In genomic region chr10:119383174-119383856, GRCh38 we compare ENCODE assay signal across 16 cellular contexts.
A peak's percentile ranks its signal among the peaks of the same experiment; 100 is the strongest.
DNase-seq lines count a peak whose midpoint lies in the region; ATAC-seq and TF ChIP-seq lines count a peak whose summit lies in the region.
"Had no signal": no experiment of that assay in that cellular context is flagged by ENCODE, and none has a peak within 500 bp of the region (broad histone marks: within the 10 kb centered on the region; RNA-seq: fewer than 3 reads in every experiment).

No MANE protein-coding gene starts in this region.

- POLR2A ChIA-PET in activated CD4-positive, alpha-beta memory T cell treated with anti-CD3 and anti-CD28 coated beads, Interleukin-2, amount 10 ng/mL, durations not matched to agents 7 days and 5 days (lab: Charles Lee): interaction anchor here (1.0 to 1.1 kb wide), 2 partner anchors 76 to 176 kb away, joined by 3 to 4 read pairs; partner anchors contain the start of gene GRK5
- POLR2A ChIA-PET in activated CD4-positive, alpha-beta memory T cell treated with anti-CD3 and anti-CD28 coated beads for 36 hours (lab: Charles Lee): no interaction called here
- POLR2A ChIA-PET in IMR-90 (lab: Charles Lee; ENCODE audit: unreplicated experiment): no interaction called here

- peak overlapping the region; percentile 13; the same call in 1 of the 2 replicates for H2AK5ac ChIP-seq in IMR-90 (ENCODE audit: low read depth, low read length)

- H2BK15ac ChIP-seq in IMR-90 (ENCODE audit: low read depth, low read length): no peak overlapping the region

- no peak overlapping the region for H3K56ac ChIP-seq in IMR-90 (ENCODE audit: extremely low read depth, insufficient read depth, low read length)

- H3K4me1 Mint-ChIP-seq in activated CD4-positive, alpha-beta memory T cell treated with anti-CD3 and anti-CD28 coated beads, Interleukin-2, amount 10 ng/mL, durations not matched to agents 7 days and 5 days: peaks cover 19% of the 10 kb centered on the region
- H3K4me1 Mint-ChIP-seq in activated CD4-positive, alpha-beta memory T cell treated with anti-CD3 and anti-CD28 coated beads for 36 hours (ENCODE audit: low read depth): peaks cover 12% of the 10 kb centered on the region

- H3K36me3 Mint-ChIP-seq in activated CD4-positive, alpha-beta memory T cell treated with anti-CD3 and anti-CD28 coated beads, Interleukin-2, amount 10 ng/mL, durations not matched to agents 7 days and 5 days (ENCODE audit: low read depth): peaks cover 61% of the 10 kb centered on the region
- peaks cover 14% of the 10 kb centered on the region for H3K36me3 Mint-ChIP-seq in activated CD4-positive, alpha-beta memory T cell treated with anti-CD3 and anti-CD28 coated beads for 36 hours

- no peak overlapping the region for H4K5ac ChIP-seq in IMR-90 (ENCODE audit: low read depth, low read length)

- no peak overlapping the region for H3K18ac ChIP-seq in IMR-90 (ENCODE audit: low read depth, low read length)

- H3K4ac ChIP-seq in IMR-90 (ENCODE audit: low read depth, low read length): 0 out of 2 replicates have a peak overlapping the region, but pooled peaks have one; percentile 27

- no peak overlapping the region for H3K14ac ChIP-seq in IMR-90 (replicated peaks; ENCODE audit: low read depth, low read length)

- no peak for TF ChIP-seq RAD21 in IMR-90 (IDR thresholded peaks at IDR 0.05; ENCODE audit: low read length)

- no peaks in the 10 kb centered on the region for H3K27me3 Mint-ChIP-seq in activated CD4-positive, alpha-beta memory T cell treated with anti-CD3 and anti-CD28 coated beads, Interleukin-2, amount 10 ng/mL, durations not matched to agents 7 days and 5 days
- no peaks in the 10 kb centered on the region for H3K27me3 Mint-ChIP-seq in activated CD4-positive, alpha-beta memory T cell treated with anti-CD3 and anti-CD28 coated beads for 36 hours
- H3K27me3 Mint-ChIP-seq: progenitor cell of endocrine pancreas; stimulated activated naive CD8-positive, alpha-beta T cell treated with anti-CD3 and anti-CD28 coated beads, Interleukin-15, Interleukin-2, amounts not matched to agents 100 ng/mL and 50 ng/mL, for 24 hours had no signal

- H3K4me3 Mint-ChIP-seq in activated CD4-positive, alpha-beta memory T cell treated with anti-CD3 and anti-CD28 coated beads, Interleukin-2, amount 10 ng/mL, durations not matched to agents 7 days and 5 days: no peak overlapping the region
- H3K4me3 Mint-ChIP-seq in activated CD4-positive, alpha-beta memory T cell treated with anti-CD3 and anti-CD28 coated beads for 36 hours: no peak overlapping the region
- H3K4me3 Mint-ChIP-seq: stimulated activated naive CD8-positive, alpha-beta T cell treated with anti-CD3 and anti-CD28 coated beads, Interleukin-15, Interleukin-2, amounts not matched to agents 100 ng/mL and 50 ng/mL, for 24 hours had no signal

- peaks cover 25% of the 10 kb centered on the region for H4K20me1 ChIP-seq in IMR-90 (ENCODE audit: insufficient read depth, low read length)

- H3K4me3 ChIP-seq in IMR-90 (ENCODE audit: insufficient read depth, low read depth, low read length): no peak overlapping the region

- no peaks in the 10 kb centered on the region for H3K9me3 ChIP-seq in IMR-90 (ENCODE audit: control insufficient read depth, insufficient read depth, low read length)
- H3K9me3 ChIP-seq: Caco-2, SK-N-SH had no signal

- TF ChIP-seq POLR2A in IMR-90 (IDR thresholded peaks at IDR 0.05; ENCODE audit: low read depth, low read length): no peak

- H2BK20ac ChIP-seq in IMR-90 (ENCODE audit: low read depth, low read length): no peak overlapping the region

- no peak for TF ChIP-seq CTCF in IMR-90 (conservative IDR thresholded peaks at IDR 0.05; ENCODE audit: low read depth, low read length)

- H3K27ac Mint-ChIP-seq in activated CD4-positive, alpha-beta memory T cell treated with anti-CD3 and anti-CD28 coated beads, Interleukin-2, amount 10 ng/mL, durations not matched to agents 7 days and 5 days: peak overlapping the region; percentile 72
- H3K27ac Mint-ChIP-seq in activated CD4-positive, alpha-beta memory T cell treated with anti-CD3 and anti-CD28 coated beads for 36 hours: no peak overlapping the region
- H3K27ac Mint-ChIP-seq: progenitor cell of endocrine pancreas; stimulated activated naive CD8-positive, alpha-beta T cell treated with anti-CD3 and anti-CD28 coated beads, Interleukin-15, Interleukin-2, amounts not matched to agents 100 ng/mL and 50 ng/mL, for 24 hours had no signal

- dilution Hi-C loops in IMR-90 (cut with HindIII; ENCODE audit: low sequenced_read_pairs, unreplicated experiment): no loop called here

- H2AK9ac ChIP-seq in IMR-90 (replicated peaks; ENCODE audit: low read depth, low read length, poor library complexity): no peak overlapping the region

- H3K9ac ChIP-seq in IMR-90 (ENCODE audit: low read depth, low read length): no peak overlapping the region
- H3K9ac ChIP-seq: SK-N-SH had no signal

- no TSS peak for BruUV-seq in IMR-90 (replicated peaks; lab: Mats Ljungman, UMichigan)

- no peak overlapping the region for H2AFZ ChIP-seq in IMR-90 (replicated peaks; ENCODE audit: low read length, poor library complexity)

- in situ Hi-C loops in IMR-90 (cut with MboI; ENCODE audit: low sequenced_read_pairs): no loop called here

- peaks cover 2% of the 10 kb centered on the region; the same call in 1 of the 2 replicates for H3K4me1 ChIP-seq in IMR-90 (ENCODE audit: control insufficient read depth, insufficient read depth, low read length)
- H3K4me1 ChIP-seq: Caco-2 had no signal

- H3K9me1 ChIP-seq in IMR-90 (ENCODE audit: insufficient read depth, low read length): peaks cover 25% of the 10 kb centered on the region

- no peak overlapping the region for H2BK5ac ChIP-seq in IMR-90 (ENCODE audit: low read depth, low read length, poor library complexity, severe bottlenecking)

- no peak overlapping the region for H4K8ac ChIP-seq in IMR-90 (ENCODE audit: low read depth in 2 of 2, low read length in 2 of 2)

- H4K91ac ChIP-seq in IMR-90 (ENCODE audit: insufficient read depth, low read depth, low read length): no peak overlapping the region

- DNase-seq in activated CD4-positive, alpha-beta memory T cell treated with anti-CD3 and anti-CD28 coated beads, Interleukin-2, amount 10 ng/mL, durations not matched to agents 7 days and 5 days: no peak
- no peak for DNase-seq in activated CD4-positive, alpha-beta memory T cell treated with anti-CD3 and anti-CD28 coated beads for 36 hours
- DNase-seq in IMR-90: no peak
- DNase-seq in RPMI7951 (ENCODE audit: low read depth): peak; percentile 60
- DNase-seq in myocyte (ENCODE audit: low read depth): peak; percentile 28
- DNase-seq in activated CD4-positive, CD25-positive, alpha-beta regulatory T cell treated with anti-CD3 and anti-CD28 coated beads, Interleukin-2, amount 50 U/mL, for 72 hours: no peak
- DNase-seq in inferior parietal cortex (ENCODE audit: extremely low spot score): no peak
- no peak for DNase-seq in stimulated activated CD4-positive, alpha-beta T cell treated with anti-CD3 and anti-CD28 coated beads, Interleukin-12 subunit alpha, Interleukin-12 subunit beta, amount 100 ng/mL, for 4 hours
- DNase-seq: Caco-2, caudate nucleus, GDM1, left colon, NCI-H446, SK-N-SH had no signal

- no peak overlapping the region for H3K4me2 ChIP-seq in IMR-90 (ENCODE audit: low read depth, low read length)
- H3K4me2 ChIP-seq: SK-N-SH had no signal

- H3K9me3 Mint-ChIP-seq in activated CD4-positive, alpha-beta memory T cell treated with anti-CD3 and anti-CD28 coated beads, Interleukin-2, amount 10 ng/mL, durations not matched to agents 7 days and 5 days: peaks cover 2% of the 10 kb centered on the region
- H3K9me3 Mint-ChIP-seq in activated CD4-positive, alpha-beta memory T cell treated with anti-CD3 and anti-CD28 coated beads for 36 hours: no peaks in the 10 kb centered on the region
- H3K9me3 Mint-ChIP-seq: stimulated activated naive CD8-positive, alpha-beta T cell treated with anti-CD3 and anti-CD28 coated beads, Interleukin-15, Interleukin-2, amounts not matched to agents 100 ng/mL and 50 ng/mL, for 24 hours had no signal

- CTCF ChIA-PET in activated CD4-positive, alpha-beta memory T cell treated with anti-CD3 and anti-CD28 coated beads, Interleukin-2, amount 10 ng/mL, durations not matched to agents 7 days and 5 days (lab: Charles Lee): interaction anchor here (0.7 to 1.5 kb wide), 3 partner anchors 76 to 184 kb away, joined by 3 read pairs; partner anchors contain the start of gene GRK5
- CTCF ChIA-PET in activated CD4-positive, alpha-beta memory T cell treated with anti-CD3 and anti-CD28 coated beads for 36 hours (lab: Charles Lee): no interaction called here
- CTCF ChIA-PET in IMR-90 (lab: Yijun Ruan, JAX): no interaction called here

- intact Hi-C loops in activated CD4-positive, alpha-beta memory T cell treated with anti-CD3 and anti-CD28 coated beads for 36 hours (cut with micrococcal nuclease): no loop called here
- intact Hi-C loops in IMR-90 (cut with micrococcal nuclease): no loop called here

- H2BK120ac ChIP-seq in IMR-90 (ENCODE audit: low read depth, low read length): no peak overlapping the region; the same call in 1 of the 2 replicates

- WGBS in IMR-90 (ENCODE audit: extremely low coverage in 2 of 2, insufficient read length in 1 of 2), 2 experiments: 100% methylated on average over 1 of the region's 11 CpGs; no CpG with 5 or more reads in 1 of the 2 experiments

- peaks cover 62% of the 10 kb centered on the region for H3K36me3 ChIP-seq in IMR-90 (ENCODE audit: control insufficient read depth, insufficient read depth, low read length)

- ATAC-seq in IMR-90 (ENCODE audit: low read depth): no peak
- ATAC-seq: left colon had no signal

- no peaks in the 10 kb centered on the region for H3K27me3 ChIP-seq in IMR-90 (ENCODE audit: control insufficient read depth, insufficient read depth, low read length)

- H3K79me1 ChIP-seq in IMR-90 (ENCODE audit: low read depth in 1 of 2, low read length in 2 of 2): peaks cover 45 to 74% of the 10 kb centered on the region in 2 experiments

- no peak overlapping the region for H3K27ac ChIP-seq in IMR-90 (ENCODE audit: insufficient read depth, low read length)

- H3K23ac ChIP-seq in IMR-90 (ENCODE audit: low read depth, low read length): no peak overlapping the region

TF ChIP-seq in IMR-90, 13 proteins besides CTCF, POLR2A, EP300 and RAD21 (continues in another document):
- no peak for TF ChIP-seq BHLHE40 (IDR thresholded peaks at IDR 0.05; ENCODE audit: low read depth, low read length)
- no peak for TF ChIP-seq CEBPB (IDR thresholded peaks at IDR 0.05; ENCODE audit: low read depth, low read length)
- no peak for TF ChIP-seq MAZ (IDR thresholded peaks at IDR 0.05; ENCODE audit: borderline replicate concordance, low read depth, low read length)
- no peak for TF ChIP-seq SMC3 (IDR thresholded peaks at IDR 0.05; ENCODE audit: low read depth, low read length)
- TF ChIP-seq FOS (IDR thresholded peaks at IDR 0.05; ENCODE audit: low read depth, low read length): no peak
- no peak for TF ChIP-seq RCOR1 (IDR thresholded peaks at IDR 0.05; ENCODE audit: insufficient replicate concordance, low read length)
- TF ChIP-seq CHD1 (IDR thresholded peaks at IDR 0.05; ENCODE audit: low read depth, low read length): no peak
- TF ChIP-seq RFX5 (IDR thresholded peaks at IDR 0.05; ENCODE audit: low read depth, low read length): no peak
- TF ChIP-seq NFE2L2 (IDR thresholded peaks at IDR 0.05; ENCODE audit: low read depth, low read length): no peak

Comparison
In these comparisons a context has a peak if more than half of its experiments do, and no peak if none do; other contexts are left out.
1. DNase-seq: peak in RPMI7951 (single experiment) and myocyte (single experiment); none in activated CD4-positive, alpha-beta memory T cell treated with anti-CD3 and anti-CD28 coated beads, Interleukin-2, amount 10 ng/mL, durations not matched to agents 7 days and 5 days (single experiment), activated CD4-positive, alpha-beta memory T cell treated with anti-CD3 and anti-CD28 coated beads for 36 hours (single experiment), IMR-90 (single experiment), activated CD4-positive, CD25-positive, alpha-beta regulatory T cell treated with anti-CD3 and anti-CD28 coated beads, Interleukin-2, amount 50 U/mL, for 72 hours (single experiment), inferior parietal cortex (single experiment) and stimulated activated CD4-positive, alpha-beta T cell treated with anti-CD3 and anti-CD28 coated beads, Interleukin-12 subunit alpha, Interleukin-12 subunit beta, amount 100 ng/mL, for 4 hours (single experiment).